1 cellular context compared by ENCODE assay signal in the genomic region with DNA sequence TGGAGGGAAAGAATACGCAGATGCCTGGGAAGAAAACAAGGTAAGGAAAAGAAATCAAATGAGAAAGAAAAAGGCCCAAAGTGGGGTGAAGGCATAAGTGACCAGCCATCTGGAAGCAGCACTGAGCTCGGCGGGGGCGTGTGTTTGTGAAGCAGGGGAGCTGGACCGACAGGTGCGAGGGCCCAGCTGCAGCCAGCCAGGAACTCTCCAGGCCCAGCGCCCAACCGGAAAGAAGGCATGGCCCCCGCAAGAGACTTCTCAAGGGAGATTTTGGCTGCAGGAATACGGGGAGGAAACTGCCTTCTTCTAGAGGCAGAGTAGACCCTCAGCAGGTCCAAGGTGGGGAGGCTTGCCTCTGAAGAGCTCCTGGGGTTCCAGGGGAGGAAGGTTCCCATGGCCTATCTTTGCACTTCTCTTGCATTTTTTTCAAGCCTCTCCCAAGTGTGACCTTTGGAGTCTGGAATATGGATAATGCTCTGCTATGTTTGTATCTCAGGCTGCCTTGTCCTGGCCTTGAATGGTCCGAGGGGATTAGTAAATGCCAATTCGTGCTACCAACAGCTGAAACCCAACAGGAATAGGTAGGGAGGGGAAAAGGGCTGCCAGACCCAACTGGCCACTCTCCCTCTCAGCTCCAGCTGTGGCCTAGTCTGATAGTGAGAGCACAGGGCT.
TF ChIP-seq lines count a peak whose summit lies in the region.

No MANE protein-coding gene starts in this region.

TF ChIP-seq in WTC11, 78 proteins besides CTCF, POLR2A, EP300 and RAD21 (continued from another document):
- TF ChIP-seq, protein P1, sequence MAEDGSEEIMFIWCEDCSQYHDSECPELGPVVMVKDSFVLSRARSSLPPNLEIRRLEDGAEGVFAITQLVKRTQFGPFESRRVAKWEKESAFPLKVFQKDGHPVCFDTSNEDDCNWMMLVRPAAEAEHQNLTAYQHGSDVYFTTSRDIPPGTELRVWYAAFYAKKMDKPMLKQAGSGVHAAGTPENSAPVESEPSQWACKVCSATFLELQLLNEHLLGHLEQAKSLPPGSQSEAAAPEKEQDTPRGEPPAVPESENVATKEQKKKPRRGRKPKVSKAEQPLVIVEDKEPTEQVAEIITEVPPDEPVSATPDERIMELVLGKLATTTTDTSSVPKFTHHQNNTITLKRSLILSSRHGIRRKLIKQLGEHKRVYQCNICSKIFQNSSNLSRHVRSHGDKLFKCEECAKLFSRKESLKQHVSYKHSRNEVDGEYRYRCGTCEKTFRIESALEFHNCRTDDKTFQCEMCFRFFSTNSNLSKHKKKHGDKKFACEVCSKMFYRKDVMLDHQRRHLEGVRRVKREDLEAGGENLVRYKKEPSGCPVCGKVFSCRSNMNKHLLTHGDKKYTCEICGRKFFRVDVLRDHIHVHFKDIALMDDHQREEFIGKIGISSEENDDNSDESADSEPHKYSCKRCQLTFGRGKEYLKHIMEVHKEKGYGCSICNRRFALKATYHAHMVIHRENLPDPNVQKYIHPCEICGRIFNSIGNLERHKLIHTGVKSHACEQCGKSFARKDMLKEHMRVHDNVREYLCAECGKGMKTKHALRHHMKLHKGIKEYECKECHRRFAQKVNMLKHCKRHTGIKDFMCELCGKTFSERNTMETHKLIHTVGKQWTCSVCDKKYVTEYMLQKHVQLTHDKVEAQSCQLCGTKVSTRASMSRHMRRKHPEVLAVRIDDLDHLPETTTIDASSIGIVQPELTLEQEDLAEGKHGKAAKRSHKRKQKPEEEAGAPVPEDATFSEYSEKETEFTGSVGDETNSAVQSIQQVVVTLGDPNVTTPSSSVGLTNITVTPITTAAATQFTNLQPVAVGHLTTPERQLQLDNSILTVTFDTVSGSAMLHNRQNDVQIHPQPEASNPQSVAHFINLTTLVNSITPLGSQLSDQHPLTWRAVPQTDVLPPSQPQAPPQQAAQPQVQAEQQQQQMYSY (CRISPR knock-in tag; IDR thresholded peaks at IDR 0.05), result no peak
- no peak for TF ChIP-seq ZNF671 (CRISPR knock-in tag; IDR thresholded peaks at IDR 0.05)
- TF ChIP-seq, protein P2, sequence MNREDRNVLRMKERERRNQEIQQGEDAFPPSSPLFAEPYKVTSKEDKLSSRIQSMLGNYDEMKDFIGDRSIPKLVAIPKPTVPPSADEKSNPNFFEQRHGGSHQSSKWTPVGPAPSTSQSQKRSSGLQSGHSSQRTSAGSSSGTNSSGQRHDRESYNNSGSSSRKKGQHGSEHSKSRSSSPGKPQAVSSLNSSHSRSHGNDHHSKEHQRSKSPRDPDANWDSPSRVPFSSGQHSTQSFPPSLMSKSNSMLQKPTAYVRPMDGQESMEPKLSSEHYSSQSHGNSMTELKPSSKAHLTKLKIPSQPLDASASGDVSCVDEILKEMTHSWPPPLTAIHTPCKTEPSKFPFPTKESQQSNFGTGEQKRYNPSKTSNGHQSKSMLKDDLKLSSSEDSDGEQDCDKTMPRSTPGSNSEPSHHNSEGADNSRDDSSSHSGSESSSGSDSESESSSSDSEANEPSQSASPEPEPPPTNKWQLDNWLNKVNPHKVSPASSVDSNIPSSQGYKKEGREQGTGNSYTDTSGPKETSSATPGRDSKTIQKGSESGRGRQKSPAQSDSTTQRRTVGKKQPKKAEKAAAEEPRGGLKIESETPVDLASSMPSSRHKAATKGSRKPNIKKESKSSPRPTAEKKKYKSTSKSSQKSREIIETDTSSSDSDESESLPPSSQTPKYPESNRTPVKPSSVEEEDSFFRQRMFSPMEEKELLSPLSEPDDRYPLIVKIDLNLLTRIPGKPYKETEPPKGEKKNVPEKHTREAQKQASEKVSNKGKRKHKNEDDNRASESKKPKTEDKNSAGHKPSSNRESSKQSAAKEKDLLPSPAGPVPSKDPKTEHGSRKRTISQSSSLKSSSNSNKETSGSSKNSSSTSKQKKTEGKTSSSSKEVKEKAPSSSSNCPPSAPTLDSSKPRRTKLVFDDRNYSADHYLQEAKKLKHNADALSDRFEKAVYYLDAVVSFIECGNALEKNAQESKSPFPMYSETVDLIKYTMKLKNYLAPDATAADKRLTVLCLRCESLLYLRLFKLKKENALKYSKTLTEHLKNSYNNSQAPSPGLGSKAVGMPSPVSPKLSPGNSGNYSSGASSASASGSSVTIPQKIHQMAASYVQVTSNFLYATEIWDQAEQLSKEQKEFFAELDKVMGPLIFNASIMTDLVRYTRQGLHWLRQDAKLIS (CRISPR knock-in tag; IDR thresholded peaks at IDR 0.05; ENCODE audit: borderline replicate concordance), result no peak
- no peak for TF ChIP-seq GABPB1 (CRISPR knock-in tag; IDR thresholded peaks at IDR 0.05)
